In the genomic region with DNA sequence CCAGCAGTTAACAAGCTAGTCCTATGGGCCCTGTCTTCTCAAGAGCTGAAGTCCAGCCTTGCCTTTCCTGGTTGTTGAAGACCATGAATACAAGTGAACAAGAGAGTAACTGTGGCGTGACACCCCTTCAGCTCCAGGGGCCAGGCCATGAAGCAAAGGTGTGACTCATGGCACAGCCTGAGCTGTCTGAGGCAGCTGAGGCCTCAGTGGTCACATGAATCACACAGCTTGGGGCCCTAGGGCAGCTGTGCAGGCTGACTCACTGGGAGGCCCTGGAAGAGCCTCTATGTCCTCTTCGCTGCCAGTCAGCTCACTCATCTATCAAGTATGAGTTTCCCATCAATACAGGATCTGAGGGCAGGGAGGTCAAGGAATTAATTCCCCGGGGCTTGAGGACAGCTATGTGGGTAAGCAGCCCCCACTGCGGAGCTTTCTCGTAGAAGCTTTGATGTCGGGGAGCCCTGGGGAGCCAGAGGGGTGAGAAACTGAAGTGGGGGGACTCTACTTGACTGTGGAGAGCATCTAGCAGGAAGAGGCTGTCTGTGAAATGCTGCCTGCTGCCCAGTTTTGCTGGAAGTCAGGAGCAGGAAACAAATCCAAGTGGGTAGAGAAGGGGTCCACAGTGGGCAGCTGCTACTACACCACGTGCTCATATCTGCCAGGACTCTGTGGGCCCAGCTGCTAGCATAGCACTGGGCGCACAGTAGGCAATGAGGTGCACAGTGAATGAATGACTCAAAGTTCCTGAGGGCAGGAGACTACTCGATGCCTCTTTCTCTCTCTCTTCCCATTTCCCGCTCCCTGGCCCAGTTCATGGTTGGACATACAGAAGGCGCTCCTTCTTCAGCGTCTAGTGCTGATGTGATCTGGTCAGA, we compare ENCODE assay signal across 8 cellular contexts. TPM values are rescaled to one million over a fixed set of nuclear protein-coding genes. Genes with fewer than 3 reads are reported as not detected.
DNase-seq lines count a peak whose midpoint lies in the region; ATAC-seq and TF ChIP-seq lines count a peak whose summit lies in the region.

No MANE protein-coding gene starts in this region.

- H3K4me2 ChIP-seq in fibroblast of lung (ENCODE audit: extremely low read depth, insufficient read depth, low read length), result no peak overlapping the region
- peak overlapping the region; percentile 75 for H3K4me2 ChIP-seq in smooth muscle cell

- H3K79me2 ChIP-seq in fibroblast of lung (ENCODE audit: control insufficient read depth, insufficient read depth, low read length) (no peaks in the 10 kb centered on the region), smooth muscle cell (ENCODE audit: low read depth) (no peaks in the 10 kb centered on the region)

- no peaks in the 10 kb centered on the region for H3K27me3 Mint-ChIP-seq in activated CD8-positive, alpha-beta memory T cell treated with anti-CD3 and anti-CD28 coated beads, Interleukin-2, amount 10 ng/mL, durations not matched to agents 7 days and 5 days

- WGBS in smooth muscle cell (ENCODE audit: low lambda C conversion rate), result 42% methylated on average over 12 of the region's 12 CpGs

- ATAC-seq in activated CD8-positive, alpha-beta memory T cell treated with anti-CD3 and anti-CD28 coated beads, Interleukin-2, amount 10 ng/mL, durations not matched to agents 7 days and 5 days, result peak; percentile 97
- ATAC-seq in left lobe of liver (no peak), left ventricle myocardium superior (no peak)

- peaks cover 73% of the 10 kb centered on the region for H3K4me1 Mint-ChIP-seq in activated CD8-positive, alpha-beta memory T cell treated with anti-CD3 and anti-CD28 coated beads, Interleukin-2, amount 10 ng/mL, durations not matched to agents 7 days and 5 days

- intact Hi-C loops in left ventricle myocardium superior (cut with micrococcal nuclease), result no loop called here

- CTCF ChIA-PET in activated CD8-positive, alpha-beta memory T cell treated with anti-CD3 and anti-CD28 coated beads, Interleukin-2, amount 10 ng/mL, durations not matched to agents 7 days and 5 days (lab: Charles Lee), result interaction anchor here (0.7 to 10.0 kb wide), 25 partner anchors 7 to 297 kb away, joined by 3 to 251 read pairs (median 6); a partner anchor contains a TSS

- H3K27ac ChIP-seq in fibroblast of lung (ENCODE audit: insufficient read depth, low read length), result peak overlapping the region; percentile 94
- H3K27ac ChIP-seq in smooth muscle cell (ENCODE audit: low read depth), result peak overlapping the region; percentile 99

- TF ChIP-seq CTCF in fibroblast of lung (conservative IDR thresholded peaks at IDR 0.05 in 1 of 2, IDR thresholded peaks at IDR 0.05 in 1 of 2; ENCODE audit: low read depth in 1 of 2, low read length in 2 of 2) (no peak), smooth muscle cell (IDR thresholded peaks at IDR 0.05; ENCODE audit: borderline replicate concordance, insufficient read depth, poor library complexity, severe bottlenecking) (no peak)

- DNase-seq in ACHN (peak; percentile 98), Kasumi-1 (lab: John Stamatoyannopoulos, UW) (peak; percentile 78 to 82), fibroblast of lung (ENCODE audit: low read depth in 2 of 2) (peak; percentile 98 to 100), smooth muscle cell (lab: John Stamatoyannopoulos, UW; ENCODE audit: unreplicated experiment) (peak; percentile 66), left lobe of liver (ENCODE audit: low spot score) (no peak), NCI-H2227 (lab: John Stamatoyannopoulos, UW; ENCODE audit: unreplicated experiment) (no peak), left ventricle myocardium superior (no peak)
- peak; percentile 94 for DNase-seq in activated CD8-positive, alpha-beta memory T cell treated with anti-CD3 and anti-CD28 coated beads, Interleukin-2, amount 10 ng/mL, durations not matched to agents 7 days and 5 days

- peaks cover 5% of the 10 kb centered on the region for H3K36me3 Mint-ChIP-seq in activated CD8-positive, alpha-beta memory T cell treated with anti-CD3 and anti-CD28 coated beads, Interleukin-2, amount 10 ng/mL, durations not matched to agents 7 days and 5 days

- H3K4me1 ChIP-seq in fibroblast of lung (ENCODE audit: control insufficient read depth, extremely low read depth, insufficient read depth, low read length) (peaks cover 60% of the 10 kb centered on the region), smooth muscle cell (ENCODE audit: low read depth) (peaks cover 14% of the 10 kb centered on the region)

- H3K36me3 ChIP-seq in fibroblast of lung (ENCODE audit: control insufficient read depth, insufficient read depth, low read length) (no peaks in the 10 kb centered on the region), smooth muscle cell (ENCODE audit: low read depth) (no peaks in the 10 kb centered on the region)

- H3K9me3 ChIP-seq in fibroblast of lung (ENCODE audit: control insufficient read depth, insufficient read depth, low read depth, low read length), result no peaks in the 10 kb centered on the region
- H3K9me3 ChIP-seq in smooth muscle cell (replicated peaks; ENCODE audit: low read depth), result no peaks in the 10 kb centered on the region

- no peak overlapping the region for H3K9ac ChIP-seq in fibroblast of lung (ENCODE audit: insufficient read depth, low read length)
- peak overlapping the region; percentile 90 for H3K9ac ChIP-seq in smooth muscle cell (ENCODE audit: low read depth)

- peaks cover 23% of the 10 kb centered on the region for H3F3A ChIP-seq in smooth muscle cell (ENCODE audit: low read depth)

- H3K9me3 Mint-ChIP-seq in activated CD8-positive, alpha-beta memory T cell treated with anti-CD3 and anti-CD28 coated beads, Interleukin-2, amount 10 ng/mL, durations not matched to agents 7 days and 5 days (ENCODE audit: low read depth), result no peaks in the 10 kb centered on the region

- H3K4me3 ChIP-seq in fibroblast of lung (replicated peaks in 1 of 4; ENCODE audit: control extremely low read depth in 1 of 4, insufficient read depth in 1 of 4, low read depth in 3 of 4, low read length in 4 of 4), result no peak overlapping the region
- H3K4me3 ChIP-seq in smooth muscle cell, result no peak overlapping the region

- H3K27me3 ChIP-seq in fibroblast of lung (ENCODE audit: control insufficient read depth, insufficient read depth, low read length) (no peaks in the 10 kb centered on the region), smooth muscle cell (ENCODE audit: low read depth) (no peaks in the 10 kb centered on the region)

- in situ Hi-C loops in ACHN (cut with HindIII; ENCODE audit: low pct_ligation_motif_present, low pct_unique_long_range_greater_than_20kb, low sequenced_read_pairs), result no loop called here

- peak overlapping the region; percentile 93 for H3K27ac Mint-ChIP-seq in activated CD8-positive, alpha-beta memory T cell treated with anti-CD3 and anti-CD28 coated beads, Interleukin-2, amount 10 ng/mL, durations not matched to agents 7 days and 5 days

- peak overlapping the region; percentile 9 for H3K4me3 Mint-ChIP-seq in activated CD8-positive, alpha-beta memory T cell treated with anti-CD3 and anti-CD28 coated beads, Interleukin-2, amount 10 ng/mL, durations not matched to agents 7 days and 5 days

- no peak overlapping the region for H2AFZ ChIP-seq in fibroblast of lung (ENCODE audit: low read length)
- no peak overlapping the region for H2AFZ ChIP-seq in smooth muscle cell (ENCODE audit: low read depth)

- H4K20me1 ChIP-seq in fibroblast of lung (ENCODE audit: control insufficient read depth, extremely low read depth, insufficient read depth, low read length) (no peaks in the 10 kb centered on the region), smooth muscle cell (ENCODE audit: low read depth) (no peaks in the 10 kb centered on the region)

RNA-seq across cellular contexts. Expression of a gene that starts 13.7 kb away (rescaled TPM):
- not detected for total RNA-seq in activated CD8-positive, alpha-beta memory T cell treated with anti-CD3 and anti-CD28 coated beads, Interleukin-2, amount 10 ng/mL, durations not matched to agents 7 days and 5 days
- total RNA-seq in fibroblast of lung, result not detected in 2 replicates
- 0.02 TPM in 1 of 2 replicates, not detected in the other for polyA plus RNA-seq in fibroblast of lung
- polyA plus RNA-seq in fibroblast of lung (2012), result not detected in 2 replicates
- polyA minus RNA-seq in fibroblast of lung (ENCODE audit: low replicate concordance), result not detected in 2 replicates
- total RNA-seq in smooth muscle cell, result 0.27 and 0.49 TPM in 2 replicates
- 0.05 TPM in 1 of 2 replicates, not detected in the other for polyA plus RNA-seq in smooth muscle cell
- total RNA-seq in left lobe of liver, result not detected
- not detected for total RNA-seq in left ventricle myocardium superior

RNA-seq across cellular contexts. Expression of a gene that starts 21.3 kb away (rescaled TPM):
- 100 to 1,000 TPM in 1 of 2 experiments, 10 to 100 TPM in 1; 98.6 to 121 TPM for total RNA-seq in activated CD8-positive, alpha-beta memory T cell treated with anti-CD3 and anti-CD28 coated beads, Interleukin-2, amount 10 ng/mL, durations not matched to agents 7 days and 5 days
- total RNA-seq in fibroblast of lung, result 111 and 117 TPM in 2 replicates
- polyA plus RNA-seq in fibroblast of lung, result 156 and 187 TPM in 2 replicates
- 192 and 254 TPM in 2 replicates for polyA plus RNA-seq in fibroblast of lung (2012)
- polyA minus RNA-seq in fibroblast of lung (ENCODE audit: low replicate concordance), result 322 and 439 TPM in 2 replicates
- total RNA-seq in smooth muscle cell, result 76.4 and 110 TPM in 2 replicates
- 179 and 251 TPM in 2 replicates for polyA plus RNA-seq in smooth muscle cell
- 80.2 TPM for total RNA-seq in left lobe of liver
- total RNA-seq in left ventricle myocardium superior, result 34.6 TPM

RNA-seq across cellular contexts. Expression of a gene that starts 28.0 kb away (rescaled TPM):
- 10 to 100 TPM; 28.4 to 44.3 TPM for total RNA-seq in activated CD8-positive, alpha-beta memory T cell treated with anti-CD3 and anti-CD28 coated beads, Interleukin-2, amount 10 ng/mL, durations not matched to agents 7 days and 5 days
- 24.4 and 30.1 TPM in 2 replicates for total RNA-seq in fibroblast of lung
- polyA plus RNA-seq in fibroblast of lung, result 40.4 and 44.1 TPM in 2 replicates
- polyA plus RNA-seq in fibroblast of lung (2012), result 130 and 146 TPM in 2 replicates
- polyA minus RNA-seq in fibroblast of lung (ENCODE audit: low replicate concordance), result 123 and 159 TPM in 2 replicates
- total RNA-seq in smooth muscle cell, result 14.3 and 22.7 TPM in 2 replicates
- 43.7 and 44.7 TPM in 2 replicates for polyA plus RNA-seq in smooth muscle cell
- 27.3 TPM for total RNA-seq in left lobe of liver
- total RNA-seq in left ventricle myocardium superior, result 48.4 TPM

Comparison
In these comparisons a context has a peak if more than half of its experiments do, and no peak if none do; other contexts are left out.
1. DNase-seq: peak in ACHN (single experiment), Kasumi-1 (2 of 2), activated CD8-positive, alpha-beta memory T cell treated with anti-CD3 and anti-CD28 coated beads, Interleukin-2, amount 10 ng/mL, durations not matched to agents 7 days and 5 days (single experiment), fibroblast of lung (2 of 2) and smooth muscle cell (single experiment); none in left lobe of liver (single experiment), NCI-H2227 (single experiment) and left ventricle myocardium superior (single experiment).